ENCODE assay signal across 10 cellular contexts in the genomic region with DNA sequence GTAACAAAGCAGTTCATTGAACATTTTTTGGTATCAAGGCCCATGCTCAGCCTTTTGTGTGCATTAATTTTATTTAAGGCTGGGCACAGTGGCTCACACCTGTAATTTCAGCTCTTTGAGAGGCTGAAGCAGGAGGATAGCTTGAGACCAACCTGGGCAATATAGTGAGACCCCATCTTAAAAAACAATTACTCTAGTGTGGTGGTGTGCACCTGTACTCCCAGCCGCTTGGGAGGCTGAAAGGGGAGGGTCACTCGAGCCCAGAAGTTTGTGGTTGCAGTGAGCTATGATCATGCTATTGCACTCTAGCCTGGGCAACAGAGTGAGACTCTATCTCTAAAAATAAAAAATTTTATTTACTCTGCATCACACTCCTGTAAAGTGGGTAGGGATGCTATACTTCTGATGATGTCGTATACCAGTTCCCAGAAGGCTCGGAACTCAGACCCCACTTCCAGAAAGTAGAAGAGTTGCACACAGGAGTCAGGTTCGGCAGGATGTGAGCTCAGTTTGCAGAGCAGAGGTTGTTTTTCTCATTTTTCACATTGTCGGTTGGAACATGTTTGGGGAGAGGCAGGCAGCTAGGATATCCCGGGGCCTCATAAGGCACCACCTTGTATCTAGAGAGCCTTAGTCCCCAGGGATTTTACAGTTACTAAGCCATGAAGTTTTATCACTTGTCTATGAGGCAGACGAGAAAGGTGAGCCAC.
A peak's percentile ranks its signal among the peaks of the same experiment; 100 is the strongest.
DNase-seq lines count a peak whose midpoint lies in the region; ATAC-seq and TF ChIP-seq lines count a peak whose summit lies in the region.
"Had no signal": no experiment of that assay in that cellular context is flagged by ENCODE, and none has a peak within 500 bp of the region (broad histone marks: within the 10 kb centered on the region; RNA-seq: fewer than 3 reads in every experiment).

No MANE protein-coding gene starts in this region.

- H3K4me1 Mint-ChIP-seq in activated T-cell treated with anti-CD3 and anti-CD28 coated beads, Interleukin-2, amount 50 U/mL, for 24 hours (ENCODE audit: low read depth) = peaks cover 76% of the 10 kb centered on the region
- peaks cover 59% of the 10 kb centered on the region for H3K4me1 Mint-ChIP-seq in activated T-cell treated with anti-CD3 and anti-CD28 coated beads, Interleukin-2, amount 50 U/mL, for 4 hours (ENCODE audit: low read depth)

- no peak overlapping the region; the same call in 1 of the 2 replicates for H2AFZ ChIP-seq in OCI-LY7 (ENCODE audit: low read length)

- TF ChIP-seq CTCF in OCI-LY7 (conservative IDR thresholded peaks at IDR 0.05; ENCODE audit: low read length) = no peak
- TF ChIP-seq CTCF in esophagus squamous epithelium (IDR thresholded peaks at IDR 0.05) = no peak
- no peak for TF ChIP-seq CTCF in foreskin keratinocyte (conservative IDR thresholded peaks at IDR 0.05)
- TF ChIP-seq CTCF in prostate gland (IDR thresholded peaks at IDR 0.05) = no peak

- peaks cover 15% of the 10 kb centered on the region; the same call in 1 of the 2 replicates for H3K79me2 ChIP-seq in OCI-LY7 (ENCODE audit: insufficient read depth, low read depth, low read length)

- H4K20me1 ChIP-seq in OCI-LY7 (ENCODE audit: insufficient read depth, low read length) = no peaks in the 10 kb centered on the region; the same call in 1 of the 2 replicates

- ATAC-seq in activated T-cell treated with anti-CD3 and anti-CD28 coated beads, Interleukin-2, amount 50 U/mL, for 4 hours = no peak
- no peak for ATAC-seq in foreskin keratinocyte

- H3K27me3 Mint-ChIP-seq in activated T-cell treated with anti-CD3 and anti-CD28 coated beads, Interleukin-2, amount 50 U/mL, for 24 hours = no peaks in the 10 kb centered on the region
- no peaks in the 10 kb centered on the region for H3K27me3 Mint-ChIP-seq in activated T-cell treated with anti-CD3 and anti-CD28 coated beads, Interleukin-2, amount 50 U/mL, for 4 hours (ENCODE audit: low read depth)

- H3K27me3 ChIP-seq in esophagus squamous epithelium (no peaks in the 10 kb centered on the region), foreskin keratinocyte (no peaks in the 10 kb centered on the region), prostate gland (replicated peaks; ENCODE audit: insufficient read depth) (no peaks in the 10 kb centered on the region)

- no peaks in the 10 kb centered on the region for H3K9me3 Mint-ChIP-seq in activated T-cell treated with anti-CD3 and anti-CD28 coated beads, Interleukin-2, amount 50 U/mL, for 24 hours
- H3K9me3 Mint-ChIP-seq in activated T-cell treated with anti-CD3 and anti-CD28 coated beads, Interleukin-2, amount 50 U/mL, for 4 hours = no peaks in the 10 kb centered on the region

- intact Hi-C loops in OCI-LY7 (cut with micrococcal nuclease; ENCODE audit: unreplicated experiment) (loop anchor here (5.0 kb wide), 1 partner anchor 99 kb away; no protein-coding TSS in a partner anchor), esophagus squamous epithelium (cut with DNase I) (no loop called here), prostate gland (cut with DNase I) (loop anchor here (5.0 to 10.0 kb wide), 2 partner anchors 93 to 144 kb away; partner anchors contain the start of gene GALNT2)

- peak overlapping the region; percentile 86 for H3K4me2 ChIP-seq in OCI-LY7 (ENCODE audit: low read length)

- H3K36me3 Mint-ChIP-seq in activated T-cell treated with anti-CD3 and anti-CD28 coated beads, Interleukin-2, amount 50 U/mL, for 24 hours (ENCODE audit: low read depth) = peaks cover 81% of the 10 kb centered on the region
- H3K36me3 Mint-ChIP-seq in activated T-cell treated with anti-CD3 and anti-CD28 coated beads, Interleukin-2, amount 50 U/mL, for 4 hours (ENCODE audit: insufficient read depth) = peaks cover 15% of the 10 kb centered on the region

- H3K27ac Mint-ChIP-seq in activated T-cell treated with anti-CD3 and anti-CD28 coated beads, Interleukin-2, amount 50 U/mL, for 24 hours = peak overlapping the region; percentile 88

- POLR2A ChIA-PET in OCI-LY7 (lab: Charles Lee) = interaction anchor here (0.5 to 1.4 kb wide), 8 partner anchors 9 to 1805 kb away, joined by 3 to 5 read pairs (median 3); no protein-coding TSS in a partner anchor

- H3K4me1 ChIP-seq in OCI-LY7 (ENCODE audit: insufficient read depth, low read length, poor library complexity, severe bottlenecking) (peaks cover 34% of the 10 kb centered on the region), esophagus squamous epithelium (peaks cover 0 to 63% (median 35%) of the 10 kb centered on the region in 3 donors), foreskin keratinocyte (no peaks in the 10 kb centered on the region), prostate gland (replicated peaks) (peaks cover 7% of the 10 kb centered on the region)

- H3K27ac ChIP-seq in OCI-LY7 (ENCODE audit: low read depth, low read length, poor library complexity, severe bottlenecking) (peak overlapping the region; percentile 50), esophagus squamous epithelium (peak overlapping the region in 3 of 4 donors; percentile 14 to 70 (median 53)), temporal lobe (ENCODE audit: low read depth, low read length) (peak overlapping the region; percentile 10), foreskin keratinocyte (no peak overlapping the region), prostate gland (no peak overlapping the region)
- H3K27ac ChIP-seq: RWPE1 had no signal

- no peaks in the 10 kb centered on the region for H3K9me2 ChIP-seq in OCI-LY7 (ENCODE audit: insufficient read depth, low read length)

- H3K4me3 ChIP-seq in OCI-LY7 (ENCODE audit: low read depth, low read length, poor library complexity, severe bottlenecking) (peak overlapping the region; percentile 57), esophagus squamous epithelium (no peak overlapping the region), prostate gland (no peak overlapping the region)

- BruUV-seq in OCI-LY7 (replicated peaks; lab: Mats Ljungman, UMichigan) = no TSS peak

- CTCF ChIA-PET in OCI-LY7 (lab: Charles Lee; ENCODE audit: unreplicated experiment) = no interaction called here

- DNase-seq in activated T-cell treated with anti-CD3 and anti-CD28 coated beads, Interleukin-2, amount 50 U/mL, for 24 hours = no peak
- DNase-seq in activated T-cell treated with anti-CD3 and anti-CD28 coated beads, Interleukin-2, amount 50 U/mL, for 4 hours = no peak
- peak; percentile 49 for DNase-seq in OCI-LY7 (ENCODE audit: low spot score)
- DNase-seq in esophagus squamous epithelium (lab: John Stamatoyannopoulos, UW) = no peak
- DNase-seq in stimulated activated CD4-positive, alpha-beta T cell treated with anti-CD3 and anti-CD28 coated beads, Interleukin-12 subunit alpha, Interleukin-12 subunit beta, amount 100 ng/mL, for 4 hours = no peak
- no peak for DNase-seq in foreskin keratinocyte
- no peak for DNase-seq in prostate gland (ENCODE audit: low spot score)
- DNase-seq: small intestine had no signal

- peak overlapping the region; percentile 21 for H3K4me3 Mint-ChIP-seq in activated T-cell treated with anti-CD3 and anti-CD28 coated beads, Interleukin-2, amount 50 U/mL, for 24 hours
- H3K4me3 Mint-ChIP-seq in activated T-cell treated with anti-CD3 and anti-CD28 coated beads, Interleukin-2, amount 50 U/mL, for 4 hours = no peak overlapping the region

- WGBS in esophagus squamous epithelium, 2 donors = 79 to 89% methylated on average over 7 of the region's 8 CpGs
- WGBS in prostate gland = 88% methylated on average over 8 of the region's 8 CpGs

- no peak for TF ChIP-seq POLR2A in esophagus squamous epithelium (IDR thresholded peaks at IDR 0.05)
- no peak for TF ChIP-seq POLR2A in prostate gland (IDR thresholded peaks at IDR 0.05)

- H3K36me3 ChIP-seq in OCI-LY7 (ENCODE audit: insufficient read depth, low read length) (peaks cover 20% of the 10 kb centered on the region; the same call in 1 of the 2 replicates), esophagus squamous epithelium (no peaks in the 10 kb centered on the region), prostate gland (no peaks in the 10 kb centered on the region)

- H3K9me3 ChIP-seq in OCI-LY7 (ENCODE audit: low read length) (no peaks in the 10 kb centered on the region; the same call in 1 of the 2 replicates), esophagus squamous epithelium (no peaks in the 10 kb centered on the region), prostate gland (no peaks in the 10 kb centered on the region)

Comparison
In these comparisons a context has a peak if more than half of its experiments do, and no peak if none do; other contexts are left out.
1. H3K27ac ChIP-seq: peak in OCI-LY7 (single experiment), esophagus squamous epithelium (3 of 4) and temporal lobe (single experiment); none in foreskin keratinocyte (single experiment) and prostate gland (0 of 2).